ENCODE assay signal across 8 cellular contexts in the genomic region with DNA sequence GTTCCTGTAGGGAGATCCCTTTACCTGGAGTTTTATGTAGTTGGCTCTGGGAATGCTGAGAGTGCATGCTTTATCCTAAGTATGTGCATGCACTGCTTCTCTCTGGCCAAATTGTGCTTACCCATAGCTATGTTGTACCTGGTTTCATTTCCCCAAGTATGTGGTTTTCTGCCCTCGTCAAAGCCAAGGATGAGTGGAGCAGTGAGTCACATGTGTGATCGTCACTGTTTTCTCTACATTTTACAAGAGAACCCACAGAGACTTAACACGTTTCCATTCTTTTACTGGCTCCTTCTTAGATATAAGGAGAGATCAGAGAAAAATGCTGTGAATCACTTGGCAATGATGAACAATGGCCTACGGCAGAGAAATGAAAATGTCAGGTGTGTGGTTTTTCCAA. TPM values are rescaled to one million over a fixed set of nuclear protein-coding genes. Genes with fewer than 3 reads are reported as not detected.
DNase-seq lines count a peak whose midpoint lies in the region; ATAC-seq and TF ChIP-seq lines count a peak whose summit lies in the region.

No MANE protein-coding gene starts in this region.

- intact Hi-C loops in activated T-helper 1 cell treated with anti-CD3 and anti-CD28 coated beads, Interleukin-12 subunit alpha, Interleukin-12 subunit beta, Interleukin-2, Interleukin-4 antibody, amounts not matched to agents 30 ng/mL and 10 ng/mL and 1 ng/mL, durations not matched to agents 14 hours and 24 hours and 36 hours (cut with micrococcal nuclease): loop anchor here (1.0 to 10.0 kb wide), 9 partner anchors 14 to 1880 kb away; a partner anchor contains a TSS

- peaks cover 33% of the 10 kb centered on the region for H3K4me1 Mint-ChIP-seq in activated T-helper 1 cell treated with anti-CD3 and anti-CD28 coated beads, Interleukin-12 subunit alpha, Interleukin-12 subunit beta, Interleukin-2, Interleukin-4 antibody, amounts not matched to agents 30 ng/mL and 10 ng/mL and 1 ng/mL, durations not matched to agents 14 hours and 24 hours and 36 hours (ENCODE audit: low read depth)

- H3K27me3 Mint-ChIP-seq in activated T-helper 1 cell treated with anti-CD3 and anti-CD28 coated beads, Interleukin-12 subunit alpha, Interleukin-12 subunit beta, Interleukin-2, Interleukin-4 antibody, amounts not matched to agents 30 ng/mL and 10 ng/mL and 1 ng/mL, durations not matched to agents 14 hours and 24 hours and 36 hours (ENCODE audit: insufficient read depth): no peaks in the 10 kb centered on the region

- H3K36me3 Mint-ChIP-seq in activated T-helper 1 cell treated with anti-CD3 and anti-CD28 coated beads, Interleukin-12 subunit alpha, Interleukin-12 subunit beta, Interleukin-2, Interleukin-4 antibody, amounts not matched to agents 30 ng/mL and 10 ng/mL and 1 ng/mL, durations not matched to agents 14 hours and 24 hours and 36 hours (ENCODE audit: low read depth): peaks cover 2% of the 10 kb centered on the region

- peak; percentile 53 for DNase-seq in GM12865 (ENCODE audit: low read depth)
- peak; percentile 78 for DNase-seq in HPDE6-E6E7 (ENCODE audit: extremely low spot score)
- DNase-seq in activated T-helper 1 cell treated with anti-CD3 and anti-CD28 coated beads, Interleukin-12 subunit alpha, Interleukin-12 subunit beta, Interleukin-2, Interleukin-4 antibody, amounts not matched to agents 30 ng/mL and 10 ng/mL and 1 ng/mL, durations not matched to agents 14 hours and 24 hours and 36 hours (ENCODE audit: low spot score): peak; percentile 50
- DNase-seq in stimulated activated CD4-positive, alpha-beta T cell treated with anti-CD3 and anti-CD28 coated beads, TNF-alpha, amount 100 ng/mL, for 48 hours (ENCODE audit: low read depth in 3 of 3): peak in 2 of 3 donors; percentile 8 to 43
- no peak for DNase-seq in NCI-H1694 treated with DMSO at 0.1 percent for 48 hours (lab: John Stamatoyannopoulos, UW)
- no peak for DNase-seq in NCI-H1092 treated with DMSO at 0.1 percent for 48 hours (lab: John Stamatoyannopoulos, UW)
- no peak for DNase-seq in NCI-H748 (lab: John Stamatoyannopoulos, UW; ENCODE audit: unreplicated experiment)

- TF ChIP-seq CTCF in GM12865 (IDR thresholded peaks at IDR 0.05; ENCODE audit: insufficient read depth, low read depth, low read length, missing control alignments): no peak

- no peak overlapping the region for H3K4me3 ChIP-seq in GM12865 (ENCODE audit: low read depth, low read length)

- peaks cover 8% of the 10 kb centered on the region for H3K9me3 Mint-ChIP-seq in activated T-helper 1 cell treated with anti-CD3 and anti-CD28 coated beads, Interleukin-12 subunit alpha, Interleukin-12 subunit beta, Interleukin-2, Interleukin-4 antibody, amounts not matched to agents 30 ng/mL and 10 ng/mL and 1 ng/mL, durations not matched to agents 14 hours and 24 hours and 36 hours

- peak overlapping the region; percentile 26 for H3K27ac Mint-ChIP-seq in activated T-helper 1 cell treated with anti-CD3 and anti-CD28 coated beads, Interleukin-12 subunit alpha, Interleukin-12 subunit beta, Interleukin-2, Interleukin-4 antibody, amounts not matched to agents 30 ng/mL and 10 ng/mL and 1 ng/mL, durations not matched to agents 14 hours and 24 hours and 36 hours

- ATAC-seq in GM21423 (IDR thresholded peaks at IDR 0.05; ENCODE audit: unreplicated experiment): peak; percentile 96

- H3K4me3 Mint-ChIP-seq in activated T-helper 1 cell treated with anti-CD3 and anti-CD28 coated beads, Interleukin-12 subunit alpha, Interleukin-12 subunit beta, Interleukin-2, Interleukin-4 antibody, amounts not matched to agents 30 ng/mL and 10 ng/mL and 1 ng/mL, durations not matched to agents 14 hours and 24 hours and 36 hours: no peak overlapping the region

RNA-seq across cellular contexts. Expression of a gene that starts 42.0 kb away (rescaled TPM):
- 18.4 and 19.0 TPM in 2 replicates for total RNA-seq in activated T-helper 1 cell treated with anti-CD3 and anti-CD28 coated beads, Interleukin-12 subunit alpha, Interleukin-12 subunit beta, Interleukin-2, Interleukin-4 antibody, amounts not matched to agents 30 ng/mL and 10 ng/mL and 1 ng/mL, durations not matched to agents 14 hours and 24 hours and 36 hours

Comparison
In these comparisons a context has a peak if more than half of its experiments do, and no peak if none do; other contexts are left out.
1. DNase-seq: peak in GM12865 (single experiment), HPDE6-E6E7 (single experiment), activated T-helper 1 cell treated with anti-CD3 and anti-CD28 coated beads, Interleukin-12 subunit alpha, Interleukin-12 subunit beta, Interleukin-2, Interleukin-4 antibody, amounts not matched to agents 30 ng/mL and 10 ng/mL and 1 ng/mL, durations not matched to agents 14 hours and 24 hours and 36 hours (single experiment) and stimulated activated CD4-positive, alpha-beta T cell treated with anti-CD3 and anti-CD28 coated beads, TNF-alpha, amount 100 ng/mL, for 48 hours (2 of 3); none in NCI-H1694 treated with DMSO at 0.1 percent for 48 hours (single experiment), NCI-H1092 treated with DMSO at 0.1 percent for 48 hours (single experiment) and NCI-H748 (single experiment).